In genomic region chr5:98961665-98962344, GRCh38 we compare ENCODE assay signal across 24 cellular contexts.
"Had no signal": no experiment of that assay in that cellular context is flagged by ENCODE, and none has a peak within 500 bp of the region (broad histone marks: within the 10 kb centered on the region; RNA-seq: fewer than 3 reads in every experiment).

No MANE protein-coding gene starts in this region.

- H3K4me1 ChIP-seq: lower lobe of right lung, sigmoid colon, vagina had no signal

- H3K9me3 ChIP-seq: lower lobe of right lung, thoracic aorta, vagina had no signal

- DNase-seq: activated CD4-positive, alpha-beta T cell treated with anti-CD3 and anti-CD28 coated beads for 4 hours; activated CD4-positive, alpha-beta T cell treated with anti-CD3 and anti-CD28 coated beads, Interleukin-2, amount 50 U/mL, for 48 hours; activated CD4-positive, CD25-positive, alpha-beta regulatory T cell; activated CD8-positive, alpha-beta memory T cell treated with anti-CD3 and anti-CD28 coated beads, Interleukin-2, amount 50 U/mL, for 48 hours; activated naive CD4-positive, alpha-beta T cell treated with Interleukin-2 at 50 U/mL for 16 hours; activated naive CD8-positive, alpha-beta T cell treated with anti-CD3 and anti-CD28 coated beads for 36 hours; activated T-cell treated with anti-CD3 and anti-CD28 coated beads, Interleukin-2, amount 50 U/mL, for 4 hours; central memory CD4-positive, alpha-beta T cell; effector memory CD4-positive, alpha-beta T cell; foreskin melanocyte; glutamatergic neuron; immature natural killer cell; lower lobe of right lung; naive thymus-derived CD4-positive, alpha-beta T cell; retina; sigmoid colon; stimulated activated CD4-positive, alpha-beta T cell treated with anti-CD3 and anti-CD28 coated beads, Interleukin-15, amount 100 ng/mL, for 24 hours had no signal

- H3K4me3 ChIP-seq: hepatocyte, lower lobe of right lung, sigmoid colon, smooth muscle cell, thoracic aorta, vagina had no signal

- H3K27ac ChIP-seq: hepatocyte, lower lobe of right lung, sigmoid colon, thoracic aorta, vagina had no signal

- H3K36me3 ChIP-seq: lower lobe of right lung, sigmoid colon, thoracic aorta, vagina had no signal

- ATAC-seq: activated T-cell treated with anti-CD3 and anti-CD28 coated beads, Interleukin-2, amount 50 U/mL, for 4 hours; esophagus mucosa; left lobe of liver; lower lobe of right lung; naive thymus-derived CD4-positive, alpha-beta T cell; stimulated activated memory B cell treated with anti-CD40 and anti-IgM and Interleukin-4, amounts not matched to agents 10 μg/mL and 1 μg/mL and 100 μg/mL, for 72 hours had no signal

- H3K27me3 ChIP-seq: hepatocyte, sigmoid colon, vagina had no signal
